In the genomic region with DNA sequence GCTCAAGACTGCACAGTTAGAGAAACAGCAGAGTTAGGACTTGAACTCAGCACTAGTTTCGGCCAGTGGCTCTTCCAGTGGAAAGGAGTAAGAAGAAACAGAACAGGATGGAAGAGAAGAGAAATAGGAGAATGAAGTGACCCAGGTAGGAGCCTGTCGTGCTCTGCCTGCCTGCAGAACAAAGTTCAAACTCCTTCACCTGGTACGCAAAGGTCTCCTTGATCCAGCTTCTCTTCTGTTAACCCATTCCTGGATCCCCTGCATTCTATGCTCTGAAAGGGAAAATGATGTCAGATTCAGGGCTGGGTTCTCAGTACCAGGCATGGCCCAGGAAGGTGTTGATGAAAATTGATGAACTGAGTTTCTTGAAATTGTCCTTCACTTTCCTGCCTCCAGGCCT, we compare ENCODE assay signal across 17 cellular contexts. TPM values are rescaled to one million over a fixed set of nuclear protein-coding genes. Genes with fewer than 3 reads are reported as not detected.
DNase-seq lines count a peak whose midpoint lies in the region; ATAC-seq and TF ChIP-seq lines count a peak whose summit lies in the region.
"Had no signal": no experiment of that assay in that cellular context is flagged by ENCODE, and none has a peak within 500 bp of the region (broad histone marks: within the 10 kb centered on the region; RNA-seq: fewer than 3 reads in every experiment).

No MANE protein-coding gene starts in this region.

- peak overlapping the region; percentile 9 for H3K27ac Mint-ChIP-seq in T-helper 17 cell

- H3K36me3 ChIP-seq in liver (ENCODE audit: control insufficient read depth in 4 of 4, insufficient read depth in 3 of 4, low read depth in 1 of 4, low read length in 3 of 4) = peaks cover 0 to 5% (median 0%) of the 10 kb centered on the region in 4 donors

- H3K9ac ChIP-seq in liver (ENCODE audit: low read depth in 1 of 2, low read length in 2 of 2) = no peak overlapping the region
- H3K9ac ChIP-seq: BLaER1 treated with 17β-estradiol and CSF1 and Interleukin-3, amounts not matched to agents 10 nM and 100 nM had no signal

- H3K27me3 ChIP-seq in liver (ENCODE audit: control insufficient read depth in 4 of 4, insufficient read depth in 4 of 4, low read length in 3 of 4) = no peaks in the 10 kb centered on the region

- TF ChIP-seq CTCF in 22Rv1 (IDR thresholded peaks at IDR 0.05) (no peak), liver (IDR thresholded peaks at IDR 0.05; ENCODE audit: low read depth, low read length, missing input control) (no peak)

- peaks cover 9% of the 10 kb centered on the region for H3K36me3 Mint-ChIP-seq in T-helper 17 cell (ENCODE audit: low read depth)

- no peak overlapping the region for H3K4me3 ChIP-seq in liver (ENCODE audit: low read depth in 1 of 3, low read length in 3 of 3)
- H3K4me3 ChIP-seq: A549; BLaER1 treated with 17β-estradiol and CSF1 and Interleukin-3, amounts not matched to agents 10 nM and 100 nM; SK-N-MC had no signal

- H3K27ac ChIP-seq in 22Rv1 = peak overlapping the region; percentile 8; the same call in 1 of the 2 replicates
- H3K27ac ChIP-seq in liver (ENCODE audit: low read depth in 1 of 2, low read length in 2 of 2) = no peak overlapping the region
- H3K27ac ChIP-seq: A549, SK-N-MC had no signal

- TF ChIP-seq RAD21 in liver (IDR thresholded peaks at IDR 0.05) = no peak

- H3K9me3 ChIP-seq in T-helper 17 cell (ENCODE audit: control insufficient read depth, low read length, poor library complexity, severe bottlenecking) = no peaks in the 10 kb centered on the region
- H3K9me3 ChIP-seq in liver (ENCODE audit: control insufficient read depth in 4 of 4, low read length in 3 of 4) = no peaks in the 10 kb centered on the region
- H3K9me3 ChIP-seq: A549; BLaER1 treated with 17β-estradiol and CSF1 and Interleukin-3, amounts not matched to agents 10 nM and 100 nM had no signal

- peaks cover 19% of the 10 kb centered on the region for H3K27me3 Mint-ChIP-seq in T-helper 17 cell

- H3K4me1 ChIP-seq in liver (ENCODE audit: control insufficient read depth in 4 of 4, insufficient read depth in 4 of 4, low read length in 3 of 4) = peaks cover 10 to 28% (median 18%) of the 10 kb centered on the region in 4 donors
- H3K4me1 ChIP-seq: A549 had no signal

- DNase-seq in T-helper 17 cell (no peak), amygdala (lab: John Stamatoyannopoulos, UW) (no peak)
- no peak for DNase-seq in activated CD8-positive, alpha-beta memory T cell treated with anti-CD3 and anti-CD28 coated beads, Interleukin-2, amount 50 U/mL, for 48 hours
- DNase-seq: CD8-positive, alpha-beta memory T cell; KBM-7; MV-4-11; NCI-H1694 treated with DMSO at 0.1 percent for 48 hours; NCI-H2107; NCI-H510A; NCI-H774; SHP77 had no signal

- whole genome bisulfite sequencing in liver = 41% methylated on average over 3 of the region's 3 CpGs

- H3K4me3 Mint-ChIP-seq in T-helper 17 cell = no peak overlapping the region

- ATAC-seq in T-helper 17 cell (no peak), GM19328 (IDR thresholded peaks at IDR 0.05; ENCODE audit: unreplicated experiment) (no peak)

- peaks cover 33% of the 10 kb centered on the region for H3K4me1 Mint-ChIP-seq in T-helper 17 cell

TF ChIP-seq in liver, 16 proteins besides CTCF, POLR2A, EP300 and RAD21:
- TF ChIP-seq, protein P1, sequence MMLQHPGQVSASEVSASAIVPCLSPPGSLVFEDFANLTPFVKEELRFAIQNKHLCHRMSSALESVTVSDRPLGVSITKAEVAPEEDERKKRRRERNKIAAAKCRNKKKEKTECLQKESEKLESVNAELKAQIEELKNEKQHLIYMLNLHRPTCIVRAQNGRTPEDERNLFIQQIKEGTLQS (IDR thresholded peaks at IDR 0.05) = no peak
- peak; percentile 29 to 30 for TF ChIP-seq HNF4A (conservative IDR thresholded peaks at IDR 0.05)

RNA-seq across cellular contexts. Expression of a gene that starts 3.9 kb away (rescaled TPM):
- 10 to 100 TPM; 30.1 to 32.9 TPM for total RNA-seq in T-helper 17 cell
- 1 to 10 TPM; 2.4 to 3.3 TPM for total RNA-seq in liver
- polyA plus RNA-seq in liver = 1 to 10 TPM; 1.6 to 1.8 TPM

RNA-seq across cellular contexts. Expression of a gene that starts 3.9 kb away (rescaled TPM):
- total RNA-seq in T-helper 17 cell = 1 to 10 TPM in 1 of 2 donors, not detected in 1; 1.2 TPM
- under 1 TPM in 1 of 2 donors, not detected in 1; 0.50 TPM for total RNA-seq in liver
- polyA plus RNA-seq in liver = under 1 TPM in 1 of 2 donors, not detected in 1; 0.14 TPM

RNA-seq across cellular contexts. Expression of a gene that starts 22.4 kb away (rescaled TPM):
- total RNA-seq in T-helper 17 cell (10 to 100 TPM; 18.4 to 24.4 TPM), liver (10 to 100 TPM; 13.0 to 20.3 TPM)
- 10 to 100 TPM; 16.6 to 29.5 TPM for polyA plus RNA-seq in liver

RNA-seq across cellular contexts. Expression of a gene that starts 35.8 kb away (rescaled TPM):
- 100 to 1,000 TPM; 177 to 181 TPM for total RNA-seq in T-helper 17 cell
- total RNA-seq in liver = 10 to 100 TPM; 62.5 to 65.9 TPM
- 10 to 100 TPM; 40.0 to 41.4 TPM for polyA plus RNA-seq in liver

Comparison
In these comparisons a context has a peak if more than half of its experiments do, and no peak if none do; other contexts are left out.
1. RNA of a gene that starts 3.9 kb away (total RNA-seq): 30.1 to 32.9 TPM in T-helper 17 cell; 2.4 to 3.3 TPM in liver; every median in the first group is over 4 times any median in the second.